In the genomic region with DNA sequence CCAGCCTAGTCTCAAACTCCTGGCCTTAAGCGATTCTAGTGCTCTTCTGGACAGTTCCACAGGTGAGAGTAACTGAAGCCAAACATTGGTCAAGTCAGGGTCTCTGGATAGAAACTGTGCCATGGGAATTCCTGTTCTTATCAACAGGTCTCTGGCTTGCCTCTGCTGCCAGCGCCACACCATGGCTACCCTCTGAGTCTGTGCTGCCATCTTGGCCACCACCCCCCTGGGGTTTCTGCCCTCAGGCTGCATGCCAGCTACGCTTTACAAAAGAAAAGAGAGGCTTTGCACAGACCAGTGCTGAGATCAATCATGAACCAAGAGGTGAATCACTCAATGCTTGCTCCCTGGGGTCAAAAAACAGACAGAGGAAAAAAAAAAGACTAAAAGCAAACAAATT, we compare ENCODE assay signal across 25 cellular contexts.
"Had no signal": no experiment of that assay in that cellular context is flagged by ENCODE, and none has a peak within 500 bp of the region (broad histone marks: within the 10 kb centered on the region; RNA-seq: fewer than 3 reads in every experiment).

No MANE protein-coding gene starts in this region.

- H3K4me1 Mint-ChIP-seq: activated CD4-positive, alpha-beta memory T cell treated with anti-CD3 and anti-CD28 coated beads, Interleukin-2, amount 10 ng/mL, durations not matched to agents 7 days and 5 days; activated CD4-positive, alpha-beta T cell treated with anti-CD3 and anti-CD28 coated beads, Interleukin-2, amount 10 ng/mL, durations not matched to agents 24 days and 14 days; stimulated activated effector memory CD8-positive, alpha-beta T cell treated with anti-CD3 and anti-CD28 coated beads, Interleukin-12 subunit alpha, Interleukin-12 subunit beta, amount 100 ng/mL, for 72 hours had no signal

- DNase-seq: activated CD4-positive, alpha-beta memory T cell treated with anti-CD3 and anti-CD28 coated beads, Interleukin-2, amount 10 ng/mL, durations not matched to agents 7 days and 5 days; activated CD4-positive, alpha-beta T cell treated with anti-CD3 and anti-CD28 coated beads, Interleukin-2, amount 10 ng/mL, durations not matched to agents 24 days and 14 days; activated CD4-positive, CD25-positive, alpha-beta regulatory T cell treated with anti-CD3 and anti-CD28 coated beads, Interleukin-2, amount 50 U/mL, for 72 hours; activated CD8-positive, alpha-beta memory T cell treated with anti-CD3 and anti-CD28 coated beads, Interleukin-2, amount 50 U/mL, for 48 hours; activated gamma-delta T cell; activated naive CD4-positive, alpha-beta T cell treated with anti-CD3 and anti-CD28 coated beads, Interleukin-2, amount 50 U/mL, for 16 hours; activated T-cell treated with anti-CD3 and anti-CD28 coated beads, Interleukin-2, amount 50 U/mL, for 24 hours; amniotic stem cell; central memory CD4-positive, alpha-beta T cell; dermis blood vessel endothelial cell; effector CD4-positive, alpha-beta T cell; foreskin keratinocyte; kidney glomerular epithelial cell; left ventricle myocardium inferior; mucosa of descending colon; right lobe of liver; stimulated activated CD4-positive, alpha-beta T cell treated with anti-CD3 and anti-CD28 coated beads, Interleukin-12 subunit alpha, Interleukin-12 subunit beta, amount 100 ng/mL, for 4 hours; stimulated activated CD4-positive, alpha-beta T cell treated with anti-CD3 and anti-CD28 coated beads, Interleukin-4, amount 100 ng/mL, for 1 hour; thyroid gland; upper lobe of left lung had no signal

- H3K36me3 ChIP-seq: esophagus muscularis mucosa, left ventricle myocardium inferior, right lobe of liver, thyroid gland, upper lobe of left lung, vagina had no signal

- H3K27ac Mint-ChIP-seq: activated CD4-positive, alpha-beta memory T cell treated with anti-CD3 and anti-CD28 coated beads, Interleukin-2, amount 10 ng/mL, durations not matched to agents 7 days and 5 days; activated CD4-positive, alpha-beta T cell treated with anti-CD3 and anti-CD28 coated beads, Interleukin-2, amount 10 ng/mL, durations not matched to agents 24 days and 14 days; activated T-cell treated with anti-CD3 and anti-CD28 coated beads, Interleukin-2, amount 50 U/mL, for 24 hours; natural killer cell treated with Interleukin-12 subunit alpha and Interleukin-12 subunit beta and Interleukin-15 and Interleukin-18, amount 100 ng/mL, for 72 hours; stimulated activated effector memory CD8-positive, alpha-beta T cell treated with anti-CD3 and anti-CD28 coated beads, Interleukin-12 subunit alpha, Interleukin-12 subunit beta, amount 100 ng/mL, for 72 hours; stimulated activated naive CD8-positive, alpha-beta T cell treated with anti-CD3 and anti-CD28 coated beads, Interleukin-15, Interleukin-2, amounts not matched to agents 100 ng/mL and 50 ng/mL, for 24 hours had no signal

- H3K9me3 Mint-ChIP-seq: activated CD4-positive, alpha-beta memory T cell treated with anti-CD3 and anti-CD28 coated beads, Interleukin-2, amount 10 ng/mL, durations not matched to agents 7 days and 5 days; activated CD4-positive, alpha-beta T cell treated with anti-CD3 and anti-CD28 coated beads, Interleukin-2, amount 10 ng/mL, durations not matched to agents 24 days and 14 days; activated T-cell treated with anti-CD3 and anti-CD28 coated beads, Interleukin-2, amount 50 U/mL, for 24 hours; natural killer cell treated with Interleukin-12 subunit alpha and Interleukin-12 subunit beta and Interleukin-15 and Interleukin-18, amount 100 ng/mL, for 72 hours; stimulated activated effector memory CD8-positive, alpha-beta T cell treated with anti-CD3 and anti-CD28 coated beads, Interleukin-12 subunit alpha, Interleukin-12 subunit beta, amount 100 ng/mL, for 72 hours; stimulated activated naive CD8-positive, alpha-beta T cell treated with anti-CD3 and anti-CD28 coated beads, Interleukin-15, Interleukin-2, amounts not matched to agents 100 ng/mL and 50 ng/mL, for 24 hours had no signal

- H3K4me3 ChIP-seq: esophagus muscularis mucosa, left ventricle myocardium inferior, mucosa of descending colon, right lobe of liver, thyroid gland, upper lobe of left lung, vagina had no signal

- H3K9me3 ChIP-seq: esophagus muscularis mucosa, left ventricle myocardium inferior, mucosa of descending colon, right lobe of liver, thyroid gland, upper lobe of left lung, vagina had no signal

- ATAC-seq: foreskin keratinocyte; mucosa of descending colon; natural killer cell treated with Interleukin-12 subunit alpha and Interleukin-12 subunit beta and Interleukin-15 and Interleukin-18, amount 100 ng/mL, for 72 hours; stimulated activated effector memory CD8-positive, alpha-beta T cell treated with anti-CD3 and anti-CD28 coated beads, Interleukin-12 subunit alpha, Interleukin-12 subunit beta, amount 100 ng/mL, for 72 hours had no signal

- H3K4me3 Mint-ChIP-seq: activated CD4-positive, alpha-beta memory T cell treated with anti-CD3 and anti-CD28 coated beads, Interleukin-2, amount 10 ng/mL, durations not matched to agents 7 days and 5 days; activated CD4-positive, alpha-beta T cell treated with anti-CD3 and anti-CD28 coated beads, Interleukin-2, amount 10 ng/mL, durations not matched to agents 24 days and 14 days; activated T-cell treated with anti-CD3 and anti-CD28 coated beads, Interleukin-2, amount 50 U/mL, for 24 hours; natural killer cell treated with Interleukin-12 subunit alpha and Interleukin-12 subunit beta and Interleukin-15 and Interleukin-18, amount 100 ng/mL, for 72 hours; stimulated activated effector memory CD8-positive, alpha-beta T cell treated with anti-CD3 and anti-CD28 coated beads, Interleukin-12 subunit alpha, Interleukin-12 subunit beta, amount 100 ng/mL, for 72 hours; stimulated activated naive CD8-positive, alpha-beta T cell treated with anti-CD3 and anti-CD28 coated beads, Interleukin-15, Interleukin-2, amounts not matched to agents 100 ng/mL and 50 ng/mL, for 24 hours had no signal

- H3K27ac ChIP-seq: esophagus muscularis mucosa, foreskin keratinocyte, left ventricle myocardium inferior, right lobe of liver, thyroid gland, upper lobe of left lung, vagina had no signal

- H3K27me3 Mint-ChIP-seq: activated CD4-positive, alpha-beta T cell treated with anti-CD3 and anti-CD28 coated beads, Interleukin-2, amount 10 ng/mL, durations not matched to agents 24 days and 14 days; activated T-cell treated with anti-CD3 and anti-CD28 coated beads, Interleukin-2, amount 50 U/mL, for 24 hours; stimulated activated naive CD8-positive, alpha-beta T cell treated with anti-CD3 and anti-CD28 coated beads, Interleukin-15, Interleukin-2, amounts not matched to agents 100 ng/mL and 50 ng/mL, for 24 hours had no signal

- H3K27me3 ChIP-seq: esophagus muscularis mucosa, right lobe of liver, thyroid gland, upper lobe of left lung, vagina had no signal

- H3K36me3 Mint-ChIP-seq: natural killer cell treated with Interleukin-12 subunit alpha and Interleukin-12 subunit beta and Interleukin-15 and Interleukin-18, amount 100 ng/mL, for 72 hours; stimulated activated effector memory CD8-positive, alpha-beta T cell treated with anti-CD3 and anti-CD28 coated beads, Interleukin-12 subunit alpha, Interleukin-12 subunit beta, amount 100 ng/mL, for 72 hours had no signal

- H3K4me1 ChIP-seq: esophagus muscularis mucosa, foreskin keratinocyte, left ventricle myocardium inferior, right lobe of liver, thyroid gland, upper lobe of left lung, vagina had no signal
